Comparison of ENCODE assay signal across 8 cellular contexts in the genomic region with DNA sequence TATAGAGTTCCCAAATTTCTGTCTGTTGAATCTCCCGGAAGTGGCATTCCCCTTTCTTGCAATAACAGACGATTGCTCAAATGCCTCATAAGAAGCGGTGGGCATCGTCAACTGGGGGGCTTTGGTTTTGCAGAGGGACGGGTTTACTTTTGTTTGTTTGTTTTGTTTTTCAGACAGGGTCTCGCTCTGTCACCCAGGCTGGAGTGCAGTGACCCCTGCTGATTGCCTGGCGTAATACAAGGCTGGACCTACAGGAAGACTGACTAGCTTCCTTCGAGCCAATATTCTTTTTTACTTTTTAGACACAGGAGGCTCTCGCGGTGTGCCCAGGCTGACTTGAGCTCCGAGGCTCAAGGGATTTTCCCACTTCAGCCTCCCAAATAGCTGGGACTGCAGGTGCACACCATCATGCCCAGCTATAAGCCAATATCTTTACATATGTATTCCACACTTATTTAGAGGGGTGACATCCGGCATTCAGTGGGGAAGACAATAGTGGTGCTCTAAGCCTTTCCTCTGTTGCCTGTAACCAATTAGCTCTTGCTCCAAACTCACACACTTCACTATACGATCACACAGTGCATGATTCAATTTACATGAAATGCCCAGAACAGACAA. TPM values are rescaled to one million over a fixed set of nuclear protein-coding genes. Genes with fewer than 3 reads are reported as not detected.
DNase-seq lines count a peak whose midpoint lies in the region; ATAC-seq and TF ChIP-seq lines count a peak whose summit lies in the region.

No MANE protein-coding gene starts in this region.

- H3K27ac Mint-ChIP-seq in progenitor cell of endocrine pancreas: no peak overlapping the region

- no peaks in the 10 kb centered on the region for H3K36me3 Mint-ChIP-seq in progenitor cell of endocrine pancreas (ENCODE audit: insufficient read depth)

- no peak overlapping the region for H3K4me3 Mint-ChIP-seq in progenitor cell of endocrine pancreas (ENCODE audit: low read depth)

- H3K27me3 Mint-ChIP-seq in progenitor cell of endocrine pancreas: peaks cover 20% of the 10 kb centered on the region

- peak; percentile 46 for ATAC-seq in GM19463 (IDR thresholded peaks at IDR 0.05; ENCODE audit: unreplicated experiment)
- ATAC-seq in HG03520 (IDR thresholded peaks at IDR 0.05; ENCODE audit: unreplicated experiment): peak; percentile 73

- TF ChIP-seq CTCF in epithelial cell of esophagus (IDR thresholded peaks at IDR 0.05; ENCODE audit: insufficient read depth, low read depth, low read length, missing control alignments): peak; percentile 54
- peak; percentile 62 for TF ChIP-seq CTCF in progenitor cell of endocrine pancreas (IDR thresholded peaks at IDR 0.05; ENCODE audit: unreplicated experiment)

- DNase-seq in ELR (ENCODE audit: low read depth) (peak; percentile 54), UCSD-AML1 (lab: John Stamatoyannopoulos, UW; ENCODE audit: unreplicated experiment) (peak; percentile 34), epithelial cell of esophagus (ENCODE audit: low read depth) (peak; percentile 20), progenitor cell of endocrine pancreas (ENCODE audit: low spot score, unreplicated experiment) (no peak), NCI-H2081 treated with DMSO at 0.1 percent for 48 hours (lab: John Stamatoyannopoulos, UW) (no peak), putamen (ENCODE audit: low spot score) (no peak)

- no peak overlapping the region for H3K4me3 ChIP-seq in epithelial cell of esophagus (ENCODE audit: low read length)

- peaks cover 4% of the 10 kb centered on the region for H3K4me1 Mint-ChIP-seq in progenitor cell of endocrine pancreas (ENCODE audit: low read depth)

- no peaks in the 10 kb centered on the region for H3K9me3 Mint-ChIP-seq in progenitor cell of endocrine pancreas (ENCODE audit: low read depth)

RNA-seq across cellular contexts. Expression of a gene that starts 58.1 kb away (rescaled TPM):
- 22.7 and 22.9 TPM in 2 replicates for total RNA-seq in progenitor cell of endocrine pancreas

RNA-seq across cellular contexts. Expression of a gene that starts 58.3 kb away (rescaled TPM):
- 21.2 and 25.3 TPM in 2 replicates for total RNA-seq in progenitor cell of endocrine pancreas

Comparison
In these comparisons a context has a peak if more than half of its experiments do, and no peak if none do; other contexts are left out.
1. DNase-seq: peak in ELR (single experiment), UCSD-AML1 (single experiment) and epithelial cell of esophagus (single experiment); none in progenitor cell of endocrine pancreas (single experiment), NCI-H2081 treated with DMSO at 0.1 percent for 48 hours (single experiment) and putamen (single experiment).